Comparison of ENCODE assay signal across 30 cellular contexts in genomic region chr3:77626157-77626556, GRCh38.
"Had no signal": no experiment of that assay in that cellular context is flagged by ENCODE, and none has a peak within 500 bp of the region (broad histone marks: within the 10 kb centered on the region; RNA-seq: fewer than 3 reads in every experiment).

No MANE protein-coding gene starts in this region.

- H3K27ac ChIP-seq: ascending aorta, breast epithelium, cardiac muscle cell, colonic mucosa, epithelial cell of prostate had no signal

- H3K4me1 ChIP-seq: ascending aorta, breast epithelium, colonic mucosa had no signal

- H3K4me3 Mint-ChIP-seq: activated CD4-positive, alpha-beta memory T cell treated with anti-CD3 and anti-CD28 coated beads for 36 hours; activated CD4-positive, alpha-beta T cell treated with anti-CD3 and anti-CD28 coated beads for 36 hours; activated CD4-positive, alpha-beta T cell treated with anti-CD3 and anti-CD28 coated beads, Interleukin-2, amount 10 ng/mL, durations not matched to agents 24 days and 14 days; activated CD8-positive, alpha-beta memory T cell treated with anti-CD3 and anti-CD28 coated beads, Interleukin-2, amount 10 ng/mL, durations not matched to agents 7 days and 5 days; activated CD8-positive, alpha-beta T cell treated with anti-CD3 and anti-CD28 coated beads, Interleukin-2, amount 10 ng/mL, durations not matched to agents 7 days and 5 days; activated naive CD4-positive, alpha-beta T cell treated with anti-CD3 and anti-CD28 coated beads, Interleukin-2, amount 10 ng/mL, durations not matched to agents 7 days and 5 days; activated naive CD8-positive, alpha-beta T cell treated with anti-CD3 and anti-CD28 coated beads, Interleukin-2, amount 10 ng/mL, durations not matched to agents 7 days and 5 days; activated T-cell treated with anti-CD3 and anti-CD28 coated beads, Interleukin-2, amount 50 U/mL, for 24 hours; activated T-cell treated with anti-CD3 and anti-CD28 coated beads, Interleukin-2, amount 50 U/mL, for 72 hours; brain had no signal

- H3K9me3 Mint-ChIP-seq: activated CD4-positive, alpha-beta T cell treated with anti-CD3 and anti-CD28 coated beads, Interleukin-2, amount 10 ng/mL, durations not matched to agents 24 days and 14 days had no signal

- H3K9me3 ChIP-seq: ascending aorta, breast epithelium, colonic mucosa had no signal

- DNase-seq: activated CD4-positive, alpha-beta memory T cell treated with anti-CD3 and anti-CD28 coated beads for 36 hours; activated CD4-positive, alpha-beta T cell treated with anti-CD3 and anti-CD28 coated beads for 36 hours; activated CD4-positive, alpha-beta T cell treated with anti-CD3 and anti-CD28 coated beads, Interleukin-2, amount 10 ng/mL, durations not matched to agents 24 days and 14 days; activated CD4-positive, CD25-positive, alpha-beta regulatory T cell; activated CD4-positive, CD25-positive, alpha-beta regulatory T cell treated with anti-CD3 and anti-CD28 coated beads, Interleukin-2, amount 50 U/mL, for 72 hours; activated CD8-positive, alpha-beta memory T cell treated with anti-CD3 and anti-CD28 coated beads, Interleukin-2, amount 10 ng/mL, durations not matched to agents 7 days and 5 days; activated CD8-positive, alpha-beta memory T cell treated with anti-CD3 and anti-CD28 coated beads, Interleukin-2, amount 50 U/mL, for 4 hours; activated CD8-positive, alpha-beta T cell treated with anti-CD3 and anti-CD28 coated beads, Interleukin-2, amount 10 ng/mL, durations not matched to agents 7 days and 5 days; activated gamma-delta T cell; activated naive CD4-positive, alpha-beta T cell; activated naive CD4-positive, alpha-beta T cell treated with anti-CD3 and anti-CD28 coated beads, Interleukin-2, amount 10 ng/mL, durations not matched to agents 7 days and 5 days; activated naive CD8-positive, alpha-beta T cell treated with anti-CD3 and anti-CD28 coated beads, Interleukin-2, amount 10 ng/mL, durations not matched to agents 7 days and 5 days; activated T-cell treated with anti-CD3 and anti-CD28 coated beads for 4 hours; activated T-cell treated with anti-CD3 and anti-CD28 coated beads, Interleukin-2, amount 50 U/mL, for 24 hours; activated T-cell treated with anti-CD3 and anti-CD28 coated beads, Interleukin-2, amount 50 U/mL, for 72 hours; central memory CD4-positive, alpha-beta T cell; cerebellar nuclear complex; colonic mucosa; effector CD8-positive, alpha-beta T cell; foreskin fibroblast; T-helper 2 cell had no signal

- H3K4me1 Mint-ChIP-seq: activated CD4-positive, alpha-beta T cell treated with anti-CD3 and anti-CD28 coated beads for 36 hours; activated CD4-positive, alpha-beta T cell treated with anti-CD3 and anti-CD28 coated beads, Interleukin-2, amount 10 ng/mL, durations not matched to agents 24 days and 14 days; activated CD8-positive, alpha-beta memory T cell treated with anti-CD3 and anti-CD28 coated beads, Interleukin-2, amount 10 ng/mL, durations not matched to agents 7 days and 5 days; activated naive CD4-positive, alpha-beta T cell treated with anti-CD3 and anti-CD28 coated beads, Interleukin-2, amount 10 ng/mL, durations not matched to agents 7 days and 5 days; activated naive CD8-positive, alpha-beta T cell treated with anti-CD3 and anti-CD28 coated beads, Interleukin-2, amount 10 ng/mL, durations not matched to agents 7 days and 5 days had no signal

- H3K27me3 ChIP-seq: ascending aorta, breast epithelium, cardiac muscle cell, colonic mucosa had no signal

- H3K36me3 ChIP-seq: ascending aorta, breast epithelium, cardiac muscle cell, colonic mucosa had no signal

- H3K36me3 Mint-ChIP-seq: activated CD4-positive, alpha-beta memory T cell treated with anti-CD3 and anti-CD28 coated beads for 36 hours; activated CD8-positive, alpha-beta memory T cell treated with anti-CD3 and anti-CD28 coated beads, Interleukin-2, amount 10 ng/mL, durations not matched to agents 7 days and 5 days; activated naive CD4-positive, alpha-beta T cell treated with anti-CD3 and anti-CD28 coated beads, Interleukin-2, amount 10 ng/mL, durations not matched to agents 7 days and 5 days; activated naive CD4-positive, alpha-beta T cell treated with anti-CD3 and anti-CD28 coated beads, Interleukin-2, amount 50 U/mL, for 72 hours; activated naive CD8-positive, alpha-beta T cell treated with anti-CD3 and anti-CD28 coated beads, Interleukin-2, amount 10 ng/mL, durations not matched to agents 7 days and 5 days had no signal

- H3K4me3 ChIP-seq: ascending aorta, breast epithelium, cardiac muscle cell, colonic mucosa had no signal

- H3K27me3 Mint-ChIP-seq: activated CD4-positive, alpha-beta memory T cell treated with anti-CD3 and anti-CD28 coated beads for 36 hours; activated CD4-positive, alpha-beta T cell treated with anti-CD3 and anti-CD28 coated beads for 36 hours; activated CD4-positive, alpha-beta T cell treated with anti-CD3 and anti-CD28 coated beads, Interleukin-2, amount 10 ng/mL, durations not matched to agents 24 days and 14 days; activated CD8-positive, alpha-beta memory T cell treated with anti-CD3 and anti-CD28 coated beads, Interleukin-2, amount 10 ng/mL, durations not matched to agents 7 days and 5 days; activated naive CD4-positive, alpha-beta T cell treated with anti-CD3 and anti-CD28 coated beads, Interleukin-2, amount 10 ng/mL, durations not matched to agents 7 days and 5 days; activated naive CD8-positive, alpha-beta T cell treated with anti-CD3 and anti-CD28 coated beads, Interleukin-2, amount 10 ng/mL, durations not matched to agents 7 days and 5 days; activated T-cell treated with anti-CD3 and anti-CD28 coated beads, Interleukin-2, amount 50 U/mL, for 24 hours; brain had no signal

- H3K27ac Mint-ChIP-seq: activated CD4-positive, alpha-beta memory T cell treated with anti-CD3 and anti-CD28 coated beads for 36 hours; activated CD4-positive, alpha-beta T cell treated with anti-CD3 and anti-CD28 coated beads for 36 hours; activated CD4-positive, alpha-beta T cell treated with anti-CD3 and anti-CD28 coated beads, Interleukin-2, amount 10 ng/mL, durations not matched to agents 24 days and 14 days; activated CD8-positive, alpha-beta memory T cell treated with anti-CD3 and anti-CD28 coated beads, Interleukin-2, amount 10 ng/mL, durations not matched to agents 7 days and 5 days; activated CD8-positive, alpha-beta T cell treated with anti-CD3 and anti-CD28 coated beads, Interleukin-2, amount 10 ng/mL, durations not matched to agents 7 days and 5 days; activated naive CD4-positive, alpha-beta T cell treated with anti-CD3 and anti-CD28 coated beads, Interleukin-2, amount 10 ng/mL, durations not matched to agents 7 days and 5 days; activated naive CD4-positive, alpha-beta T cell treated with anti-CD3 and anti-CD28 coated beads, Interleukin-2, amount 50 U/mL, for 72 hours; activated naive CD8-positive, alpha-beta T cell treated with anti-CD3 and anti-CD28 coated beads, Interleukin-2, amount 10 ng/mL, durations not matched to agents 7 days and 5 days; activated T-cell treated with anti-CD3 and anti-CD28 coated beads, Interleukin-2, amount 50 U/mL, for 24 hours; activated T-cell treated with anti-CD3 and anti-CD28 coated beads, Interleukin-2, amount 50 U/mL, for 72 hours had no signal

- FAIRE-seq: endometrium, endothelial cell of umbilical vein, frontal cortex had no signal

- ATAC-seq: activated CD4-positive, alpha-beta T cell treated with anti-CD3 and anti-CD28 coated beads for 36 hours; activated CD8-positive, alpha-beta memory T cell treated with anti-CD3 and anti-CD28 coated beads, Interleukin-2, amount 10 ng/mL, durations not matched to agents 7 days and 5 days; activated CD8-positive, alpha-beta T cell treated with anti-CD3 and anti-CD28 coated beads, Interleukin-2, amount 10 ng/mL, durations not matched to agents 7 days and 5 days; activated naive CD4-positive, alpha-beta T cell treated with anti-CD3 and anti-CD28 coated beads, Interleukin-2, amount 50 U/mL, for 72 hours; activated T-cell treated with anti-CD3 and anti-CD28 coated beads, Interleukin-2, amount 50 U/mL, for 72 hours had no signal
